Comparison of ENCODE assay signal across 8 cellular contexts in the genomic region with DNA sequence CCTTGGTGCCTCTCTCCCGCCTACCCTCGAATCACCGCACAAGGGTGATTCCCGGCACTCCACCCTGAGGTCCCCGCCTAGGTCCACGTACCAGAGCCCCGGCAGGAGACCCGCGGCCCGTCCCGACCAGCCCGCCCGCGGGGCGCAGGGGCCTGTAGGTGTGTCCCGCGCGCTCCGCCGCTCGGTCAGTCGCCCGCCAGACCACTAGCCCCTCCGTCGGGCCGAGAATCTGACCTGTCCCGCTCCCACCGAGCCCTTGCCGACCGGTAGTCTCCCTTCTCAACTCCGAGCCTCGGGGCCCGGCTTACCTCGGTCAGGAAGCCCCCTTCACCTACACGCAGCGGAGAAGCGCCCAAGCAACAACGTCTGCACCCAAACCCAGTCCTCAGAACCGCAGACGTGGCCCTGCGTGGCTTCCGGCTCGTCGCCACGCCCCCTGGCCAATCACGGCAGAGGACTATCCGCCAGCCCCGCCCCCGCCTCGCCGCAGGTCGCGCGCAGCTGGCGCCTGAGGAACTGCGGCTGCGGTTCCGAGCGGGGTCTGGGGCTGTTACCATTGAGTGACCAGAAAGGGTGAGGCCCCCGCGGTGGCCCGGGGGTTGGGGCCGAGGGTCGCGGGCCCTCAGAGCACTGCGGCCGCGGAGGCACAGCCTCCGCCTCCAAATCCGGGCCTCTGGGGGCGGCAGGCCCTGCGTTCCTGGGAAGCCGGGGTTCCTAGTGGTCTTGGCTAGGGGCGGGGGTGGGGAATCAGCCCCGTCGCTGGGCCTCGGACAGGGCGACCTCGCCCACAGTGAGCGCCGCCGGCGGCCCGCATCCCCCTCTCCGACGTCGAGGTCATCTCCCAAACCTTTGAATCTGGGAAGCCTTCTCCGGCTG. TPM values are rescaled to one million over a fixed set of nuclear protein-coding genes. Genes with fewer than 3 reads are reported as not detected.
DNase-seq lines count a peak whose midpoint lies in the region; FAIRE-seq and TF ChIP-seq lines count a peak whose summit lies in the region.

A gene with protein sequence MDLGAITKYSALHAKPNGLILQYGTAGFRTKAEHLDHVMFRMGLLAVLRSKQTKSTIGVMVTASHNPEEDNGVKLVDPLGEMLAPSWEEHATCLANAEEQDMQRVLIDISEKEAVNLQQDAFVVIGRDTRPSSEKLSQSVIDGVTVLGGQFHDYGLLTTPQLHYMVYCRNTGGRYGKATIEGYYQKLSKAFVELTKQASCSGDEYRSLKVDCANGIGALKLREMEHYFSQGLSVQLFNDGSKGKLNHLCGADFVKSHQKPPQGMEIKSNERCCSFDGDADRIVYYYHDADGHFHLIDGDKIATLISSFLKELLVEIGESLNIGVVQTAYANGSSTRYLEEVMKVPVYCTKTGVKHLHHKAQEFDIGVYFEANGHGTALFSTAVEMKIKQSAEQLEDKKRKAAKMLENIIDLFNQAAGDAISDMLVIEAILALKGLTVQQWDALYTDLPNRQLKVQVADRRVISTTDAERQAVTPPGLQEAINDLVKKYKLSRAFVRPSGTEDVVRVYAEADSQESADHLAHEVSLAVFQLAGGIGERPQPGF (minus strand): TSS at position 395 of the 876 bp plus-strand sequence. CDS start 2,253 bp downstream, outside the sequence.
A gene (plus strand): TSS at position 487 of the 876 bp plus-strand sequence. CDS start 1,095 bp downstream, outside the sequence.

- H3K27me3 ChIP-seq in H1 (replicated peaks in 1 of 4; ENCODE audit: control insufficient read depth in 3 of 4, extremely low read depth in 1 of 4, insufficient read depth in 3 of 4, low read length in 3 of 4) = no peaks in the 10 kb centered on the region

- 0% methylated on average over 45 of the region's 88 CpGs; no CpG with 5 or more reads in 1 of the 2 experiments for WGBS in H1 (ENCODE audit: extremely low coverage in 1 of 2, insufficient coverage in 1 of 2, insufficient read length in 1 of 2, insufficient replicate concordance in 2 of 2, low coverage in 1 of 2, low lambda C conversion rate in 2 of 2, missing lambda C conversion rate in 1 of 2), 2 experiments

- H2BK20ac ChIP-seq in H1 (ENCODE audit: low read length) = no peak within 1 kb of the TSS

- no peak for TF ChIP-seq CTCF in GM20000 (IDR thresholded peaks at IDR 0.05; ENCODE audit: extremely low read depth, missing control alignments)
- TF ChIP-seq CTCF in H1 (IDR thresholded peaks at IDR 0.05; ENCODE audit: control extremely low read depth in 1 of 3, insufficient read depth in 1 of 3, low read depth in 1 of 3, low read length in 3 of 3) = no peak

- H3K9me3 ChIP-seq in H1 (ENCODE audit: insufficient read depth in 2 of 2, low read depth in 1 of 2, low read length in 1 of 2) = no peaks in the 10 kb centered on the region

- H3K23ac ChIP-seq in H1 (ENCODE audit: insufficient read length) = no peak within 1 kb of the TSS

- peaks cover 6 to 8% of the 10 kb centered on the region in 2 experiments for H4K20me1 ChIP-seq in H1 (replicated peaks in 1 of 2; ENCODE audit: control insufficient read depth in 1 of 2, insufficient read depth in 2 of 2, low read length in 2 of 2)

- H2BK5ac ChIP-seq in H1 (ENCODE audit: low read depth, low read length) = 0 out of 2 replicates have a peak within 1 kb of the TSS, but pooled peaks have one; percentile 82

- peak; percentile 79 for DNase-seq in COR-L47 (lab: John Stamatoyannopoulos, UW)
- DNase-seq in GM20000 (ENCODE audit: low spot score) = peak; percentile 99
- DNase-seq in HS-27A (ENCODE audit: low read depth) = peak; percentile 46
- DNase-seq in NOMO-1 treated with dmso at 0.1 percent for 144 hours (lab: John Stamatoyannopoulos, UW; ENCODE audit: unreplicated experiment) = peak; percentile 89
- peak; percentile 65 for DNase-seq in activated CD8-positive, alpha-beta memory T cell treated with anti-CD3 and anti-CD28 coated beads, Interleukin-2, amount 50 U/mL, for 1 hour (ENCODE audit: extremely low read depth)
- peak; percentile 54 to 92 for DNase-seq in H1 (ENCODE audit: low read depth in 1 of 2, low spot score in 2 of 2)
- peak; percentile 96 for DNase-seq in mesenteric fat pad (ENCODE audit: low spot score)
- peak; percentile 72 for DNase-seq in stimulated activated CD8-positive, alpha-beta memory T cell treated with anti-CD3 and anti-CD28 coated beads, Interleukin-15, amount 100 ng/mL, for 1 hour (ENCODE audit: low read depth)

- H3K18ac ChIP-seq in H1 (ENCODE audit: extremely low read depth, low read length) = peak within 1 kb of the TSS; percentile 63

- H4K91ac ChIP-seq in H1 (replicated peaks; ENCODE audit: insufficient read length, low read length) = no peak within 1 kb of the TSS

- peak within 1 kb of the TSS; percentile 76 to 90 (median 84) for H3K9ac ChIP-seq in H1 (replicated peaks in 1 of 4; ENCODE audit: extremely low read depth in 1 of 4, low read depth in 3 of 4, low read length in 3 of 4)

- peak within 1 kb of the TSS; percentile 79 to 98 (median 84) for H3K4me3 ChIP-seq in H1 (ENCODE audit: extremely low read depth in 1 of 4, insufficient read depth in 2 of 4, low read depth in 3 of 4, low read length in 4 of 4)

- H2BK120ac ChIP-seq in H1 (replicated peaks; ENCODE audit: low read depth, low read length) = no peak within 1 kb of the TSS

- POLR2A ChIA-PET in H1 (lab: Charles Lee; ENCODE audit: partially characterized antibody) = interaction anchor here (0.6 to 1.5 kb wide), 6 partner anchors 20 to 320 kb away, joined by 3 to 5 read pairs (median 3); a partner anchor contains a TSS

- peak within 1 kb of the TSS; percentile 76 to 89 for H3K4me2 ChIP-seq in H1 (ENCODE audit: insufficient read depth in 1 of 2, low read depth in 2 of 2, low read length in 2 of 2)

- H3K4ac ChIP-seq in H1 (replicated peaks; ENCODE audit: insufficient read length, low read depth, low read length) = no peak within 1 kb of the TSS

- peak within 1 kb of the TSS; percentile 86 for H4K5ac ChIP-seq in H1 (ENCODE audit: insufficient read length, low read depth, low read length)

- no peaks in the 10 kb centered on the region for H3K4me1 ChIP-seq in H1 (replicated peaks in 1 of 4; ENCODE audit: control insufficient read depth in 3 of 4, insufficient read depth in 4 of 4, low read length in 3 of 4)

- H2BK12ac ChIP-seq in H1 (ENCODE audit: low read depth, low read length) = no peak within 1 kb of the TSS

- H4K8ac ChIP-seq in H1 (ENCODE audit: extremely low read depth, insufficient read depth, low read length) = peak within 1 kb of the TSS; percentile 95

- peaks cover 4% of the 10 kb centered on the region; the same call in 1 of the 2 replicates for H3K79me1 ChIP-seq in H1 (ENCODE audit: low read depth, low read length)

- no peak within 1 kb of the TSS for H3K14ac ChIP-seq in H1 (ENCODE audit: insufficient read length)

- H2AK5ac ChIP-seq in H1 (ENCODE audit: low read depth, low read length) = no peak within 1 kb of the TSS

- no peak for TF ChIP-seq RAD21 in H1 (IDR thresholded peaks at IDR 0.05 in 1 of 2, conservative IDR thresholded peaks at IDR 0.05 in 1 of 2; ENCODE audit: low read depth in 2 of 2, low read length in 2 of 2)

- H3K36me3 ChIP-seq in H1 (ENCODE audit: control insufficient read depth in 2 of 4, insufficient read depth in 4 of 4, low read length in 3 of 4) = peaks cover 2 to 32% (median 10%) of the 10 kb centered on the region in 4 experiments; a peak in 5 of 8 replicates

- FAIRE-seq in H1 (lab: Jason Lieb, UNC) = no peak

- TF ChIP-seq POLR2A in H1 (IDR thresholded peaks at IDR 0.05; ENCODE audit: control extremely low read depth in 1 of 2, low read depth in 2 of 2, low read length in 2 of 2) = peak; percentile 36 to 65; a peak in 2 of 3 replicates

- 0 out of 2 replicates have a peak within 1 kb of the TSS, but pooled peaks have one; percentile 24 for H2AFZ ChIP-seq in H1 (ENCODE audit: low read length)

- peaks cover 0 to 26% of the 10 kb centered on the region in 2 experiments; a peak in 2 of 4 replicates for H3K79me2 ChIP-seq in H1 (ENCODE audit: control insufficient read depth in 1 of 2, insufficient read depth in 2 of 2, low read length in 2 of 2)

- H3K27ac ChIP-seq in H1 (ENCODE audit: low read depth, low read length) = peak within 1 kb of the TSS; percentile 72; the same call in 1 of the 2 replicates

- 0 out of 3 replicates have a peak, but pooled peaks of 1 of the 2 experiments have one; percentile 13 for TF ChIP-seq EP300 in H1 (IDR thresholded peaks at IDR 0.05; ENCODE audit: borderline replicate concordance in 1 of 2, low read depth in 2 of 2, low read length in 2 of 2)

- CTCF ChIA-PET in H1 (lab: Charles Lee; ENCODE audit: partially characterized antibody) = interaction anchor here (0.9 to 8.9 kb wide), 4 partner anchors 18 to 106 kb away, joined by 3 to 42 read pairs (median 4); no protein-coding TSS in a partner anchor

- H3K23me2 ChIP-seq in H1 (ENCODE audit: low read depth, low read length) = peaks cover 4% of the 10 kb centered on the region

- H2BK15ac ChIP-seq in H1 (ENCODE audit: low read length) = no peak within 1 kb of the TSS

- H3K56ac ChIP-seq in H1 (replicated peaks; ENCODE audit: insufficient read length, low read depth, low read length) = peak within 1 kb of the TSS; percentile 62

TF ChIP-seq in H1, 55 proteins besides CTCF, POLR2A, EP300 and RAD21 (continues in another document):
- no peak for TF ChIP-seq EZH2 (IDR thresholded peaks at IDR 0.05; ENCODE audit: low read depth, low read length, severe bottlenecking)
- TF ChIP-seq FOSL1 (IDR thresholded peaks at IDR 0.05; ENCODE audit: insufficient read depth, low read depth, low read length) = no peak
- TF ChIP-seq CBX5 (IDR thresholded peaks at IDR 0.05; ENCODE audit: low read depth, low read length) = no peak

RNA-seq across cellular contexts. Expression of the first gene that starts in this region (rescaled TPM):
- total RNA-seq in H1 (2021; fragmentation: NEBNext Ultra II Directional; extraction: Animal tissue kit (Norgen Biotek cat#: 25700)) = 55.2 and 60.5 TPM in 2 replicates
- 6.5 and 14.5 TPM in 2 replicates for polyA plus RNA-seq in H1 (2011; rRNA removed)
- polyA plus RNA-seq in H1 (2011; cell fraction: cytosol; rRNA removed) = 18.2 TPM
- 20.7 TPM for polyA plus RNA-seq in H1 (2011; cell fraction: nucleus; rRNA removed)
- polyA plus RNA-seq in H1 (2012, experiment 1 of 2) = 42.1 to 73.9 TPM (median 44.2 TPM) in 4 replicates
- 3.9 TPM for polyA plus RNA-seq in H1 (2012, experiment 2 of 2)
- polyA plus RNA-seq in H1 (2013, experiment 1 of 2) = 24.3 TPM
- 21.1 TPM for polyA plus RNA-seq in H1 (2013, experiment 2 of 2)
- 114 and 137 TPM in 2 replicates for polyA minus RNA-seq in H1 (2011; rRNA and poly(A)+ RNA removed)
- polyA minus RNA-seq in H1 (2011; cell fraction: cytosol; rRNA and poly(A)+ RNA removed) = 33.1 TPM
- 85.6 TPM for polyA minus RNA-seq in H1 (2011; cell fraction: nucleus; rRNA and poly(A)+ RNA removed)
- total RNA-seq in mesenteric fat pad = 146 TPM

RNA-seq across cellular contexts. Expression of the second gene that starts in this region (rescaled TPM):
- total RNA-seq in H1 (2021; fragmentation: NEBNext Ultra II Directional; extraction: Animal tissue kit (Norgen Biotek cat#: 25700)) = 3.3 and 3.6 TPM in 2 replicates
- 1.5 and 2.1 TPM in 2 replicates for polyA plus RNA-seq in H1 (2011; rRNA removed)
- polyA plus RNA-seq in H1 (2011; cell fraction: cytosol; rRNA removed) = 3.0 TPM
- 1.7 TPM for polyA plus RNA-seq in H1 (2011; cell fraction: nucleus; rRNA removed)
- polyA plus RNA-seq in H1 (2012, experiment 1 of 2) = 2.6 to 3.6 TPM (median 3.2 TPM) in 4 replicates
- polyA plus RNA-seq in H1 (2012, experiment 2 of 2) = 0.34 TPM
- polyA plus RNA-seq in H1 (2013, experiment 1 of 2) = 3.0 TPM
- 2.8 TPM for polyA plus RNA-seq in H1 (2013, experiment 2 of 2)
- 4.1 and 4.6 TPM in 2 replicates for polyA minus RNA-seq in H1 (2011; rRNA and poly(A)+ RNA removed)
- polyA minus RNA-seq in H1 (2011; cell fraction: cytosol; rRNA and poly(A)+ RNA removed) = 1.6 TPM
- polyA minus RNA-seq in H1 (2011; cell fraction: nucleus; rRNA and poly(A)+ RNA removed) = 4.5 TPM
- 5.7 TPM for total RNA-seq in mesenteric fat pad

Comparison
In these comparisons a context has a peak if more than half of its experiments do, and no peak if none do; other contexts are left out.
1. Peak in every context shown above with its lines: DNase-seq, H3K4me3 ChIP-seq and H3K27ac ChIP-seq.
2. DNase-seq: peak in every context shown above with its lines; median percentile 99 in GM20000; 96 in mesenteric fat pad; 89 in NOMO-1 treated with dmso at 0.1 percent for 144 hours; 79 in COR-L47; 73 in H1; 72 in stimulated activated CD8-positive, alpha-beta memory T cell treated with anti-CD3 and anti-CD28 coated beads, Interleukin-15, amount 100 ng/mL, for 1 hour; 65 in activated CD8-positive, alpha-beta memory T cell treated with anti-CD3 and anti-CD28 coated beads, Interleukin-2, amount 50 U/mL, for 1 hour; 46 in HS-27A.